31 cellular contexts compared by ENCODE assay signal in the genomic region with DNA sequence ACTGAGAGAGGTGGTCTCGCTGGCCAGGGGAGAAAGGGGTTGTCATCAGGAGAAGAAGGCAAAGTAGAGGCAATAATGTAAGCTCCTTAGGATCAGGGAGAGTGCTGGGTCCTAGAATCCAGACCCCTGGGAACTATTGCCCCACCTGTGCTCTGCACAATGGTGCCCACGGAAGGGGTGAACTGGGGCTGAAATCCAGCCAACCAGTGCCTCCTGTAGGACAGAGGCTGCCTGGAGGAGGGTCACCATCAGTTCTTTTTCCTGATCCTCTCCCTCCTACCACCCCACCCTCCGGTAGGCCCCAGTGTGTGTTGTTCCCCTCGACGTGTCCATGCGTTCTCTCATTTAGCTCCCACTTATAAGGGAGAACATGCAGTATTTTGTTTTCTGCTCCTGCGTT.
"Had no signal": no experiment of that assay in that cellular context is flagged by ENCODE, and none has a peak within 500 bp of the region (broad histone marks: within the 10 kb centered on the region; RNA-seq: fewer than 3 reads in every experiment).

No MANE protein-coding gene starts in this region.

- H3K36me3 Mint-ChIP-seq: activated CD4-positive, alpha-beta memory T cell treated with anti-CD3 and anti-CD28 coated beads for 36 hours; activated CD8-positive, alpha-beta memory T cell treated with anti-CD3 and anti-CD28 coated beads, Interleukin-2, amount 10 ng/mL, durations not matched to agents 7 days and 5 days; activated naive CD4-positive, alpha-beta T cell treated with anti-CD3 and anti-CD28 coated beads, Interleukin-2, amount 10 ng/mL, durations not matched to agents 7 days and 5 days; activated naive CD8-positive, alpha-beta T cell had no signal

- H3K4me2 ChIP-seq: KMS-11, SK-N-SH had no signal

- H3K9ac ChIP-seq: KMS-11, SK-N-SH had no signal

- H3K9me3 ChIP-seq: SJSA1, SK-N-SH had no signal

- H3K27ac Mint-ChIP-seq: activated B cell treated with CpG ODN at 0.5 μM for 24 hours; activated CD4-positive, alpha-beta memory T cell treated with anti-CD3 and anti-CD28 coated beads for 36 hours; activated CD8-positive, alpha-beta memory T cell treated with anti-CD3 and anti-CD28 coated beads, Interleukin-2, amount 10 ng/mL, durations not matched to agents 7 days and 5 days; activated naive CD4-positive, alpha-beta T cell treated with anti-CD3 and anti-CD28 coated beads, Interleukin-2, amount 10 ng/mL, durations not matched to agents 7 days and 5 days; activated naive CD8-positive, alpha-beta T cell; activated naive CD8-positive, alpha-beta T cell treated with anti-CD3 and anti-CD28 coated beads, Interleukin-2, amount 50 U/mL, for 24 hours; T-helper 1 cell treated with Interleukin-12 subunit alpha and Interleukin-12 subunit beta and Interleukin-4 antibody, amounts not matched to agents 30 μg/mL and 1 μg/mL, for 36 hours; T-helper 2 cell treated with Interferon-gamma antibody and Interleukin-4, amounts not matched to agents 5 μg/mL and 100 μg/mL, for 36 hours had no signal

- H3K9me3 Mint-ChIP-seq: activated B cell treated with CpG ODN at 0.5 μM for 24 hours; activated CD4-positive, alpha-beta memory T cell treated with anti-CD3 and anti-CD28 coated beads for 36 hours; activated naive CD4-positive, alpha-beta T cell treated with anti-CD3 and anti-CD28 coated beads, Interleukin-2, amount 10 ng/mL, durations not matched to agents 7 days and 5 days; activated naive CD8-positive, alpha-beta T cell treated with anti-CD3 and anti-CD28 coated beads, Interleukin-2, amount 50 U/mL, for 24 hours; T-helper 1 cell treated with Interleukin-12 subunit alpha and Interleukin-12 subunit beta and Interleukin-4 antibody, amounts not matched to agents 30 μg/mL and 1 μg/mL, for 36 hours; T-helper 2 cell treated with Interferon-gamma antibody and Interleukin-4, amounts not matched to agents 5 μg/mL and 100 μg/mL, for 36 hours had no signal

- H3K4me1 Mint-ChIP-seq: activated B cell treated with CpG ODN at 0.5 μM for 24 hours; activated CD8-positive, alpha-beta memory T cell treated with anti-CD3 and anti-CD28 coated beads, Interleukin-2, amount 10 ng/mL, durations not matched to agents 7 days and 5 days; activated naive CD4-positive, alpha-beta T cell treated with anti-CD3 and anti-CD28 coated beads, Interleukin-2, amount 10 ng/mL, durations not matched to agents 7 days and 5 days; activated naive CD8-positive, alpha-beta T cell treated with anti-CD3 and anti-CD28 coated beads, Interleukin-2, amount 50 U/mL, for 24 hours had no signal

- H3K36me3 ChIP-seq: brain microvascular endothelial cell, SJSA1 had no signal

- H3K4me3 ChIP-seq: SJSA1 had no signal

- DNase-seq: activated B cell treated with CpG ODN at 0.5 μM for 24 hours; activated CD4-positive, alpha-beta memory T cell treated with anti-CD3 and anti-CD28 coated beads for 36 hours; activated CD4-positive, alpha-beta T cell treated with anti-CD3 and anti-CD28 coated beads for 4 hours; activated CD4-positive, alpha-beta T cell treated with anti-CD3 and anti-CD28 coated beads, Interleukin-2, amount 50 U/mL, for 1 hour; activated CD4-positive, CD25-positive, alpha-beta regulatory T cell treated with anti-CD3 and anti-CD28 coated beads, Interleukin-2, amount 50 U/mL, for 72 hours; activated CD8-positive, alpha-beta memory T cell treated with anti-CD3 and anti-CD28 coated beads for 24 hours; activated CD8-positive, alpha-beta memory T cell treated with anti-CD3 and anti-CD28 coated beads, Interleukin-2, amount 10 ng/mL, durations not matched to agents 7 days and 5 days; activated CD8-positive, alpha-beta memory T cell treated with anti-CD3 and anti-CD28 coated beads, Interleukin-2, amount 50 U/mL, for 48 hours; activated effector memory CD4-positive, alpha-beta T cell treated with Interleukin-2 at 50 U/mL for 16 hours; activated naive CD4-positive, alpha-beta T cell treated with anti-CD3 and anti-CD28 coated beads, Interleukin-2, amount 10 ng/mL, durations not matched to agents 7 days and 5 days; activated naive CD8-positive, alpha-beta T cell treated with anti-CD3 and anti-CD28 coated beads, Interleukin-2, amount 50 U/mL, for 24 hours; activated T-cell treated with anti-CD3 and anti-CD28 coated beads, Interleukin-2, amount 50 U/mL, for 48 hours; anterior cingulate cortex; brain microvascular endothelial cell; central memory CD4-positive, alpha-beta T cell; MM.1S; MV-4-11; NCI-H1092; NCI-H1436 treated with DMSO at 0.1 percent for 48 hours; NCI-H1694 treated with DMSO at 0.1 percent for 48 hours; NCI-H2029; NCI-H345; NCI-H524 treated with DMSO at 0.1 percent for 48 hours; SHP77; SK-N-SH had no signal

- H3K4me3 Mint-ChIP-seq: activated B cell treated with CpG ODN at 0.5 μM for 24 hours; activated CD4-positive, alpha-beta memory T cell treated with anti-CD3 and anti-CD28 coated beads for 36 hours; activated CD8-positive, alpha-beta memory T cell treated with anti-CD3 and anti-CD28 coated beads, Interleukin-2, amount 10 ng/mL, durations not matched to agents 7 days and 5 days; activated naive CD4-positive, alpha-beta T cell treated with anti-CD3 and anti-CD28 coated beads, Interleukin-2, amount 10 ng/mL, durations not matched to agents 7 days and 5 days; activated naive CD8-positive, alpha-beta T cell; activated naive CD8-positive, alpha-beta T cell treated with anti-CD3 and anti-CD28 coated beads, Interleukin-2, amount 50 U/mL, for 24 hours; T-helper 1 cell treated with Interleukin-12 subunit alpha and Interleukin-12 subunit beta and Interleukin-4 antibody, amounts not matched to agents 30 μg/mL and 1 μg/mL, for 36 hours; T-helper 2 cell treated with Interferon-gamma antibody and Interleukin-4, amounts not matched to agents 5 μg/mL and 100 μg/mL, for 36 hours had no signal

- H3K27ac ChIP-seq: brain microvascular endothelial cell, KMS-11, SJSA1 had no signal

- FAIRE-seq: TTC549 had no signal

- H3K27me3 Mint-ChIP-seq: activated naive CD8-positive, alpha-beta T cell had no signal

- H3K27me3 ChIP-seq: brain microvascular endothelial cell, SJSA1 had no signal

- ATAC-seq: activated CD8-positive, alpha-beta memory T cell treated with anti-CD3 and anti-CD28 coated beads, Interleukin-2, amount 10 ng/mL, durations not matched to agents 7 days and 5 days; activated naive CD8-positive, alpha-beta T cell treated with anti-CD3 and anti-CD28 coated beads, Interleukin-2, amount 50 U/mL, for 24 hours had no signal
